In the genomic region with DNA sequence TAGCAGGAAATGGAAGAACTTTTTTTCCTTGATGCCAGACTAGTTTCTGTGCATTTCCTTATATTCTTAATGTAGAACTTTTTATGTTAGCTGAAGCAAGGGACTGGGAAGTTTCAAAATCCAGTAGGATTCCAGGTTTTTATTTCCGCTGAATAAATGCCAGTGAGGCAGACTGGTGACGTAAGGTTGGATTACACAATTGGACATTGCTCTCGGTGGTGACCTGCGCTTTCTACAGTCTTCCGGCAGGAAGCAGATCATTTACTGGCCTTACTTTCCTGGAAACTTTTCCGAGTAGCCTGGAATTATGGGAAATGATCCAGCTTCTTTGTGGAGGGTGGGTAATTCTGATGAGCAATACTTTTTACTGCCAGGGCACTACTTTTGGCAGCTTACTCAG, we compare ENCODE assay signal across 17 cellular contexts. TPM values are rescaled to one million over a fixed set of nuclear protein-coding genes. Genes with fewer than 3 reads are reported as not detected.
DNase-seq lines count a peak whose midpoint lies in the region; ATAC-seq, FAIRE-seq and TF ChIP-seq lines count a peak whose summit lies in the region.
"Had no signal": no experiment of that assay in that cellular context is flagged by ENCODE, and none has a peak within 500 bp of the region (broad histone marks: within the 10 kb centered on the region; RNA-seq: fewer than 3 reads in every experiment).

No MANE protein-coding gene starts in this region.

- peaks cover 11 to 13% (median 12%) of the 10 kb centered on the region in 3 donors for H3K4me1 ChIP-seq in pancreas

- WGBS in pancreas, 2 donors = 81 to 83% methylated on average over 6 of the region's 6 CpGs

- ATAC-seq in Right ventricle myocardium inferior (peak; percentile 13), Right ventricle myocardium superior (ENCODE audit: poor library complexity) (no peak), omental fat pad (ENCODE audit: low FRiP score) (peak; percentile 53), pancreas (no peak)
- ATAC-seq: effector memory CD8-positive, alpha-beta T cell had no signal

- peak overlapping the region in 2 of 4 donors; percentile 10 to 39 for H3K27ac ChIP-seq in pancreas

- FAIRE-seq in pancreas (lab: Jason Lieb, UNC) = no peak
- FAIRE-seq: GM18507, islet of Langerhans had no signal

- no peak overlapping the region for H3K4me3 ChIP-seq in pancreas

- TF ChIP-seq CTCF in omental fat pad (IDR thresholded peaks at IDR 0.05) = no peak
- no peak for TF ChIP-seq CTCF in pancreas (IDR thresholded peaks at IDR 0.05)

- no peaks in the 10 kb centered on the region for H3K9me3 ChIP-seq in pancreas

- DNase-seq in Right ventricle myocardium inferior (ENCODE audit: missing footprints) (no peak), Right ventricle myocardium superior (no peak), fibroblast of peridontal ligament (ENCODE audit: extremely low read depth) (peak; percentile 87), omental fat pad (ENCODE audit: low spot score) (no peak), NCI-H748 treated with DMSO at 0.1 percent for 48 hours (lab: John Stamatoyannopoulos, UW) (no peak), pancreas (no peak), NCI-H2081 (lab: John Stamatoyannopoulos, UW) (no peak), iPS-NIHi11 (ENCODE audit: low spot score) (no peak)
- DNase-seq: 8988T; activated CD4-positive, alpha-beta memory T cell treated with anti-CD3 and anti-CD28 coated beads, Interleukin-2, amount 10 ng/mL, durations not matched to agents 7 days and 5 days; activated naive CD4-positive, alpha-beta T cell treated with anti-CD3 and anti-CD28 coated beads for 36 hours; effector memory CD8-positive, alpha-beta T cell; NCI-H1092; occipital lobe; T-helper 1 cell had no signal

- no peaks in the 10 kb centered on the region for H3K27me3 ChIP-seq in pancreas

- intact Hi-C loops in Right ventricle myocardium inferior (cut with DNase I) (loop anchor here (10.0 kb wide), 1 partner anchor 414 kb away; a partner anchor contains a TSS), Right ventricle myocardium superior (cut with DNase I) (no loop called here), pancreas (cut with DNase I) (no loop called here)

- peaks cover 0 to 18% (median 0%) of the 10 kb centered on the region in 3 donors for H3K36me3 ChIP-seq in pancreas

RNA-seq across cellular contexts. Expression of a gene that starts 3.6 kb away (rescaled TPM):
- total RNA-seq in Right ventricle myocardium inferior (30.4 TPM), Right ventricle myocardium superior (25.1 TPM), omental fat pad (10 to 100 TPM; 28.7 to 38.8 (median 32.4) TPM), pancreas (10 to 100 TPM; 11.4 to 19.3 (median 14.2) TPM)
- polyA plus RNA-seq in pancreas = 10 to 100 TPM; 43.2 to 46.3 TPM

RNA-seq across cellular contexts. Expression of a gene that starts 7.3 kb away (rescaled TPM):
- total RNA-seq in Right ventricle myocardium inferior (29.5 TPM), Right ventricle myocardium superior (20.7 TPM), omental fat pad (10 to 100 TPM in 3 of 4 donors, 1 to 10 TPM in 1; 9.2 to 54.4 (median 29.6) TPM), pancreas (10 to 100 TPM; 11.6 to 57.2 (median 42.2) TPM)
- polyA plus RNA-seq in pancreas = 10 to 100 TPM; 22.3 to 25.7 TPM

Comparison
In these comparisons a context has a peak if more than half of its experiments do, and no peak if none do; other contexts are left out.
1. ATAC-seq: peak in Right ventricle myocardium inferior (single experiment) and omental fat pad (single experiment); none in Right ventricle myocardium superior (single experiment) and pancreas (0 of 4).